12 cellular contexts compared by ENCODE assay signal in genomic region chr7:123410273-123410928, GRCh38.
DNase-seq lines count a peak whose midpoint lies in the region; ATAC-seq and TF ChIP-seq lines count a peak whose summit lies in the region.
"Had no signal": no experiment of that assay in that cellular context is flagged by ENCODE, and none has a peak within 500 bp of the region (broad histone marks: within the 10 kb centered on the region; RNA-seq: fewer than 3 reads in every experiment).

No MANE protein-coding gene starts in this region.

- TF ChIP-seq CTCF in prostate gland (IDR thresholded peaks at IDR 0.05) (no peak), type B pancreatic cell (conservative IDR thresholded peaks at IDR 0.05) (no peak)

- H3K79me2 ChIP-seq in GM23248 (ENCODE audit: insufficient read depth): no peaks in the 10 kb centered on the region

- H3K9me3 Mint-ChIP-seq in type B pancreatic cell: no peaks in the 10 kb centered on the region

- WGBS in GM23248 (ENCODE audit: low coverage in 1 of 2, low lambda C conversion rate in 2 of 2, missing lambda C conversion rate in 2 of 2), 2 experiments: 0 to 4% methylated on average over 1 of the region's 1 CpG
- 11% methylated on average over 1 of the region's 1 CpG for WGBS in prostate gland

- peaks cover 3% of the 10 kb centered on the region for H3K27me3 Mint-ChIP-seq in type B pancreatic cell
- H3K27me3 Mint-ChIP-seq: T-helper 17 cell had no signal

- no peak overlapping the region for H3K4me3 Mint-ChIP-seq in type B pancreatic cell
- H3K4me3 Mint-ChIP-seq: T-helper 17 cell had no signal

- peak; percentile 1 for DNase-seq in GM23248
- peak; percentile 58 to 86 for DNase-seq in SJSA1 (ENCODE audit: low read depth in 1 of 2, low spot score in 2 of 2)
- DNase-seq in fibroblast of the conjunctiva (ENCODE audit: low read depth): peak; percentile 73
- peak; percentile 5 for DNase-seq in prostate gland (ENCODE audit: low spot score)
- DNase-seq in type B pancreatic cell (ENCODE audit: extremely low spot score, unreplicated experiment): no peak
- DNase-seq in NCI-H2081 treated with DMSO at 0.1 percent for 48 hours (lab: John Stamatoyannopoulos, UW): no peak
- no peak for DNase-seq in T-helper 1 cell
- DNase-seq: CD4-positive, alpha-beta memory T cell; NCI-H2107; T-helper 17 cell had no signal

- no peak overlapping the region for H3K4me3 ChIP-seq in GM23248
- no peak overlapping the region for H3K4me3 ChIP-seq in SJSA1
- no peak overlapping the region for H3K4me3 ChIP-seq in prostate gland
- H3K4me3 ChIP-seq: tibial nerve had no signal

- H4K20me1 ChIP-seq in GM23248 (ENCODE audit: insufficient read depth): no peaks in the 10 kb centered on the region

- no peak overlapping the region for H3K27ac ChIP-seq in GM23248
- H3K27ac ChIP-seq in SJSA1: peak overlapping the region; percentile 47
- H3K27ac ChIP-seq in prostate gland: peak overlapping the region; percentile 2 to 43

- H3K9ac ChIP-seq in GM23248: no peak overlapping the region

- H3K4me1 ChIP-seq in GM23248 (ENCODE audit: insufficient read depth) (no peaks in the 10 kb centered on the region), SJSA1 (replicated peaks) (peaks cover 27% of the 10 kb centered on the region), prostate gland (replicated peaks) (no peaks in the 10 kb centered on the region)

- TF ChIP-seq POLR2A in prostate gland (IDR thresholded peaks at IDR 0.05): no peak

- H3K4me1 Mint-ChIP-seq in type B pancreatic cell (ENCODE audit: unreplicated experiment): no peaks in the 10 kb centered on the region
- H3K4me1 Mint-ChIP-seq: CD4-positive, alpha-beta memory T cell had no signal

- ATAC-seq in GM18861 (IDR thresholded peaks at IDR 0.05; ENCODE audit: unreplicated experiment): no peak
- ATAC-seq: T-helper 17 cell had no signal

- in situ Hi-C loops in GM23248 (cut with MboI): no loop called here

- H3K27me3 ChIP-seq in GM23248 (replicated peaks; ENCODE audit: insufficient read depth) (no peaks in the 10 kb centered on the region), SJSA1 (replicated peaks) (no peaks in the 10 kb centered on the region), prostate gland (replicated peaks; ENCODE audit: insufficient read depth) (no peaks in the 10 kb centered on the region)
- H3K27me3 ChIP-seq: tibial nerve had no signal

- H3K36me3 Mint-ChIP-seq in type B pancreatic cell: no peaks in the 10 kb centered on the region
- H3K36me3 Mint-ChIP-seq: CD4-positive, alpha-beta memory T cell had no signal

- no peaks in the 10 kb centered on the region for H3K9me2 ChIP-seq in GM23248 (ENCODE audit: insufficient read depth)

- H3K36me3 ChIP-seq in GM23248 (ENCODE audit: low read depth): no peaks in the 10 kb centered on the region
- no peaks in the 10 kb centered on the region for H3K36me3 ChIP-seq in SJSA1
- no peaks in the 10 kb centered on the region for H3K36me3 ChIP-seq in prostate gland
- H3K36me3 ChIP-seq: tibial nerve had no signal

- H3F3A ChIP-seq in GM23248 (ENCODE audit: insufficient read depth): no peaks in the 10 kb centered on the region

- no peak overlapping the region for H3K27ac Mint-ChIP-seq in type B pancreatic cell
- H3K27ac Mint-ChIP-seq: CD4-positive, alpha-beta memory T cell; T-helper 17 cell had no signal

- no peak overlapping the region for H3K4me2 ChIP-seq in GM23248 (ENCODE audit: unreplicated experiment)

- intact Hi-C loops in prostate gland (cut with DNase I): loop anchor here (2.0 to 10.0 kb wide), 4 partner anchors 124 to 523 kb away; partner anchors contain the start of genes CADPS2 and IQUB

- H2AFZ ChIP-seq in GM23248: no peak overlapping the region

- no peaks in the 10 kb centered on the region for H3K9me3 ChIP-seq in GM23248 (ENCODE audit: low read depth)
- no peaks in the 10 kb centered on the region for H3K9me3 ChIP-seq in SJSA1 (replicated peaks)
- no peaks in the 10 kb centered on the region for H3K9me3 ChIP-seq in prostate gland
- H3K9me3 ChIP-seq: tibial nerve had no signal

Comparison
In these comparisons a context has a peak if more than half of its experiments do, and no peak if none do; other contexts are left out.
1. DNase-seq: peak in GM23248 (single experiment), SJSA1 (2 of 2), fibroblast of the conjunctiva (single experiment) and prostate gland (single experiment); none in type B pancreatic cell (single experiment), NCI-H2081 treated with DMSO at 0.1 percent for 48 hours (single experiment) and T-helper 1 cell (0 of 5).